1 cellular context compared by ENCODE assay signal in the genomic region with DNA sequence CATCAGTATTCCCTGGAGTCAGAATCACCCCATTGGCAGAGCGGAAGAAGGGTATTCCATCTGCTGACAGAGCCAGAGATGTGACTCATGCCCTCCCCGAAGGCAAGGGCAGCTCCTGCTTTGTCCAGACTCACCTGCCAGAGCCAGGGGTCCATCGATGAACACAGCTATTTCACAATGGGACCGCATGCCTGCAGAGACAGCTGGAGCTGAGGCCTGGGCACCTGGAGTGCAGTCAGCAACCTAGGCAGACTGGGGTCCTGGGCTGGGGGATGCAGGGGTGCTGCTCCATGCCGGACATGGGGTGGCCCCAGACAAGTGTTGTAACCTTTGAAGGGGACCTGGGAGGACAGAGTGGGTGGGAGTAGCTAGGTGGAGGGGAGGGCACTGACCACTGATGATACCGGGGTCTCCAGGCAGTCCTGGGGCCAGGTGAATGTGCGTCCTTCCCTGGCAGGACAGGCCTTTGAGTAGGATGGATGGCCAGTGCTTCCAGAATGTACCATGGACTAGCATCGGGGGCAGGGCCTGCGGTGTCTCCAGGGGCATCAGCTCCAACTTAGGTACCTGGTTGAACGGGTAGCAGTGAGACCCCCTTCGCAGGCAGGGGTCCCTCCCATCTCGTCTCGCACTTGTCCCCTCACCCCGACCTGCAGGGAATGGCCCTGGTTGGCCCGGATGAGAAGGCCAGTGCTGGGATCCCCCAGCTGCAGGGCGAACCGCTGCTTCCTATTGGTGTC.
TF ChIP-seq lines count a peak whose summit lies in the region.

No MANE protein-coding gene starts in this region.

TF ChIP-seq in H1, 55 proteins besides CTCF, POLR2A, EP300 and RAD21:
- TF ChIP-seq POLR2AphosphoS5 (IDR thresholded peaks at IDR 0.05; ENCODE audit: low read depth, low read length), result peak; percentile 56; the same call in 1 of the 2 replicates
- TF ChIP-seq ZNF274 (IDR thresholded peaks at IDR 0.05; ENCODE audit: borderline replicate concordance, extremely low read depth, low read length), result no peak
